Comparison of ENCODE assay signal across 2 cellular contexts in genomic region chr10:102311025-102311420, GRCh38.
TF ChIP-seq lines count a peak whose summit lies in the region.

No MANE protein-coding gene starts in this region.

TF ChIP-seq in IMR-90, 13 proteins besides CTCF, POLR2A, EP300 and RAD21:
- TF ChIP-seq MXI1 (IDR thresholded peaks at IDR 0.05; ENCODE audit: borderline replicate concordance, low read depth, low read length) (no peak), MAFK (IDR thresholded peaks at IDR 0.05; ENCODE audit: low read depth, low read length) (no peak), CEBPB (IDR thresholded peaks at IDR 0.05; ENCODE audit: low read depth, low read length) (no peak), MAZ (IDR thresholded peaks at IDR 0.05; ENCODE audit: borderline replicate concordance, low read depth, low read length) (no peak), RFX5 (IDR thresholded peaks at IDR 0.05; ENCODE audit: low read depth, low read length) (no peak), FOS (IDR thresholded peaks at IDR 0.05; ENCODE audit: low read depth, low read length) (no peak), ELK1 (IDR thresholded peaks at IDR 0.05; ENCODE audit: borderline replicate concordance, low read depth, low read length) (no peak), BHLHE40 (IDR thresholded peaks at IDR 0.05; ENCODE audit: low read depth, low read length) (no peak), NFE2L2 (IDR thresholded peaks at IDR 0.05; ENCODE audit: low read depth, low read length) (no peak), CHD1 (IDR thresholded peaks at IDR 0.05; ENCODE audit: low read depth, low read length) (no peak), SMC3 (IDR thresholded peaks at IDR 0.05; ENCODE audit: low read depth, low read length) (no peak), RCOR1 (IDR thresholded peaks at IDR 0.05; ENCODE audit: insufficient replicate concordance, low read length) (no peak)
- TF ChIP-seq, protein P1, sequence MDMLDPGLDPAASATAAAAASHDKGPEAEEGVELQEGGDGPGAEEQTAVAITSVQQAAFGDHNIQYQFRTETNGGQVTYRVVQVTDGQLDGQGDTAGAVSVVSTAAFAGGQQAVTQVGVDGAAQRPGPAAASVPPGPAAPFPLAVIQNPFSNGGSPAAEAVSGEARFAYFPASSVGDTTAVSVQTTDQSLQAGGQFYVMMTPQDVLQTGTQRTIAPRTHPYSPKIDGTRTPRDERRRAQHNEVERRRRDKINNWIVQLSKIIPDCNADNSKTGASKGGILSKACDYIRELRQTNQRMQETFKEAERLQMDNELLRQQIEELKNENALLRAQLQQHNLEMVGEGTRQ (IDR thresholded peaks at IDR 0.05; ENCODE audit: low read depth, low read length): no peak

TF ChIP-seq in endothelial cell of umbilical vein, 7 proteins besides CTCF, POLR2A, EP300 and RAD21:
- TF ChIP-seq FOS (IDR thresholded peaks at IDR 0.05; ENCODE audit: borderline replicate concordance, insufficient read depth, low read length): no peak
- TF ChIP-seq JUN (IDR thresholded peaks at IDR 0.05; ENCODE audit: borderline replicate concordance, insufficient read depth, insufficient read length, low read depth): no peak
- no peak for TF ChIP-seq POLR2AphosphoS5 (IDR thresholded peaks at IDR 0.05; ENCODE audit: insufficient read depth, low read depth, low read length)
- no peak for TF ChIP-seq MAX (IDR thresholded peaks at IDR 0.05; ENCODE audit: insufficient read depth, insufficient read length)
- no peak for TF ChIP-seq MYC (IDR thresholded peaks at IDR 0.05; ENCODE audit: low read depth, low read length)
- TF ChIP-seq GATA2 (IDR thresholded peaks at IDR 0.05; ENCODE audit: insufficient read depth, insufficient read length, low read depth, low read length): no peak
- no peak for TF ChIP-seq EZH2 (IDR thresholded peaks at IDR 0.05; ENCODE audit: borderline replicate concordance, low read depth, low read length, severe bottlenecking)
